ENCODE assay signal across 24 cellular contexts in genomic region chr10:131274133-131274880, GRCh38. TPM values are rescaled to one million over a fixed set of nuclear protein-coding genes. Genes with fewer than 3 reads are reported as not detected.
DNase-seq lines count a peak whose midpoint lies in the region; ATAC-seq and TF ChIP-seq lines count a peak whose summit lies in the region.
"Had no signal": no experiment of that assay in that cellular context is flagged by ENCODE, and none has a peak within 500 bp of the region (broad histone marks: within the 10 kb centered on the region; RNA-seq: fewer than 3 reads in every experiment).

No MANE protein-coding gene starts in this region.

- intact Hi-C loops in heart left ventricle (cut with DNase I) = no loop called here
- intact Hi-C loops in spleen (cut with DNase I; ENCODE audit: low total_unique reads) = no loop called here

- peak; percentile 50 for DNase-seq in right atrium auricular region (ENCODE audit: low spot score)
- DNase-seq in heart left ventricle = no peak
- DNase-seq in endodermal cell = peak; percentile 32
- DNase-seq in neuronal stem cell (ENCODE audit: low spot score) = no peak
- DNase-seq in spleen = peak; percentile 37
- DNase-seq in NCI-H2029 treated with DMSO at 0.1 percent for 48 hours (lab: John Stamatoyannopoulos, UW) = no peak
- DNase-seq: 8988T; ACHN; C1 segment of cervical spinal cord; Calu3; CD4-positive, alpha-beta memory T cell; COR-L47; DMS53; DMS79 treated with DMSO at 0.1 percent for 48 hours; GF-D8; GOT3; HFFc6 had no signal

- no peaks in the 10 kb centered on the region for H3K27me3 ChIP-seq in right atrium auricular region
- H3K27me3 ChIP-seq in heart left ventricle = peaks cover 0 to 51% (median 5%) of the 10 kb centered on the region in 9 donors
- H3K27me3 ChIP-seq in endodermal cell (ENCODE audit: control insufficient read depth, insufficient read depth, low read length, poor library complexity, severe bottlenecking) = no peaks in the 10 kb centered on the region
- H3K27me3 ChIP-seq in neuronal stem cell (ENCODE audit: control insufficient read depth in 3 of 3, insufficient read depth in 3 of 3, low read depth in 1 of 3, low read length in 3 of 3) = no peaks in the 10 kb centered on the region
- peaks cover 0 to 6% (median 0%) of the 10 kb centered on the region in 7 donors for H3K27me3 ChIP-seq in spleen (replicated peaks in 1 of 7)

- no peak overlapping the region for H3K4me2 ChIP-seq in neuronal stem cell (ENCODE audit: insufficient read depth, low read length, poor library complexity, severe bottlenecking)
- H3K4me2 ChIP-seq: A549 had no signal

- peak overlapping the region; percentile 44 for H3K18ac ChIP-seq in neuronal stem cell (ENCODE audit: low read length)

- H2BK12ac ChIP-seq in neuronal stem cell (ENCODE audit: low read length) = no peak overlapping the region

- ATAC-seq in heart left ventricle (no peak), GM18498 (IDR thresholded peaks at IDR 0.05; ENCODE audit: unreplicated experiment) (no peak), HG02870 (IDR thresholded peaks at IDR 0.05; ENCODE audit: unreplicated experiment) (no peak)
- ATAC-seq: A549 had no signal

- H3K9me3 ChIP-seq in right atrium auricular region (no peaks in the 10 kb centered on the region), heart left ventricle (no peaks in the 10 kb centered on the region), endodermal cell (ENCODE audit: control insufficient read depth, low read length) (no peaks in the 10 kb centered on the region), neuronal stem cell (replicated peaks in 1 of 2; ENCODE audit: control insufficient read depth in 2 of 2, insufficient read depth in 1 of 2, low read depth in 1 of 2, low read length in 2 of 2) (no peaks in the 10 kb centered on the region), spleen (no peaks in the 10 kb centered on the region)
- H3K9me3 ChIP-seq: A549, HAP-1 had no signal

- 86 to 90% (median 89%) methylated on average over 19 of the region's 19 CpGs for WGBS in heart left ventricle, 4 donors
- WGBS in endodermal cell (ENCODE audit: insufficient coverage in 1 of 2, insufficient read length in 1 of 2), 2 experiments = 89 to 96% methylated on average over 18 to 19 of the region's 19 CpGs
- WGBS in neuronal stem cell (ENCODE audit: extremely low coverage in 2 of 2, insufficient read length in 2 of 2, insufficient replicate concordance in 1 of 2), 2 donors = no CpG with 5 or more reads among the region's 19 CpGs
- 86 to 94% (median 87%) methylated on average over 18 to 19 of the region's 19 CpGs for WGBS in spleen, 5 donors

- H3K4me1 ChIP-seq in right atrium auricular region (no peaks in the 10 kb centered on the region), heart left ventricle (no peaks in the 10 kb centered on the region), endodermal cell (ENCODE audit: control insufficient read depth, insufficient read depth, low read length) (peaks cover 10% of the 10 kb centered on the region), neuronal stem cell (ENCODE audit: control insufficient read depth in 2 of 2, insufficient read depth in 1 of 2, low read depth in 1 of 2, low read length in 2 of 2) (no peaks in the 10 kb centered on the region), spleen (peaks cover 0 to 5% (median 0%) of the 10 kb centered on the region in 6 donors)
- H3K4me1 ChIP-seq: A549, HAP-1 had no signal

- H3K36me3 ChIP-seq in right atrium auricular region (no peaks in the 10 kb centered on the region), heart left ventricle (no peaks in the 10 kb centered on the region), endodermal cell (ENCODE audit: control insufficient read depth, insufficient read depth, low read length) (no peaks in the 10 kb centered on the region), neuronal stem cell (replicated peaks in 1 of 2; ENCODE audit: control insufficient read depth in 2 of 2, insufficient read depth in 2 of 2, low read length in 2 of 2) (no peaks in the 10 kb centered on the region), spleen (no peaks in the 10 kb centered on the region)
- H3K36me3 ChIP-seq: HAP-1 had no signal

- TF ChIP-seq POLR2A in heart left ventricle (IDR thresholded peaks at IDR 0.05) (no peak), spleen (IDR thresholded peaks at IDR 0.05) (no peak)

- no peak overlapping the region for H2BK15ac ChIP-seq in neuronal stem cell (ENCODE audit: low read length)

- no peak overlapping the region for H4K8ac ChIP-seq in neuronal stem cell (ENCODE audit: low read depth, low read length)

- no peak for TF ChIP-seq CTCF in right atrium auricular region (IDR thresholded peaks at IDR 0.05)
- TF ChIP-seq CTCF in heart left ventricle (IDR thresholded peaks at IDR 0.05) = no peak
- TF ChIP-seq CTCF in endodermal cell (conservative IDR thresholded peaks at IDR 0.05) = no peak
- no peak for TF ChIP-seq CTCF in spleen (IDR thresholded peaks at IDR 0.05 in 8 of 11, conservative IDR thresholded peaks at IDR 0.05 in 3 of 11)

- peaks cover 5% of the 10 kb centered on the region for H3K27me3 Mint-ChIP-seq in endodermal cell (ENCODE audit: insufficient read depth)
- H3K27me3 Mint-ChIP-seq: CD4-positive, alpha-beta memory T cell had no signal

- H3K9me3 Mint-ChIP-seq in endodermal cell = no peaks in the 10 kb centered on the region

- H3K27ac ChIP-seq in right atrium auricular region (no peak overlapping the region), heart left ventricle (no peak overlapping the region), endodermal cell (ENCODE audit: low read depth, low read length) (no peak overlapping the region), neuronal stem cell (replicated peaks; ENCODE audit: low read length) (no peak overlapping the region), spleen (no peak overlapping the region)
- H3K27ac ChIP-seq: A549 had no signal

- H3K36me3 Mint-ChIP-seq in endodermal cell (ENCODE audit: low read depth) = no peaks in the 10 kb centered on the region
- H3K36me3 Mint-ChIP-seq: CD4-positive, alpha-beta memory T cell had no signal

- H3K4me3 ChIP-seq in right atrium auricular region = no peak overlapping the region
- H3K4me3 ChIP-seq in heart left ventricle = no peak overlapping the region
- H3K4me3 ChIP-seq in endodermal cell (ENCODE audit: low read length) = no peak overlapping the region
- no peak overlapping the region for H3K4me3 ChIP-seq in neuronal stem cell (ENCODE audit: low read length in 2 of 2)
- no peak overlapping the region for H3K4me3 ChIP-seq in spleen
- H3K4me3 ChIP-seq: A549, HAP-1 had no signal

- H3K4ac ChIP-seq in neuronal stem cell (ENCODE audit: low read length) = no peak overlapping the region

- no peak overlapping the region for H2AK5ac ChIP-seq in neuronal stem cell (ENCODE audit: low read depth, low read length)

- peaks cover 1% of the 10 kb centered on the region for H3K79me1 ChIP-seq in neuronal stem cell (ENCODE audit: low read depth, low read length)

- H3K14ac ChIP-seq in neuronal stem cell (ENCODE audit: low read length) = peak overlapping the region; percentile 58

- peaks cover 32% of the 10 kb centered on the region for H3K4me1 Mint-ChIP-seq in endodermal cell
- H3K4me1 Mint-ChIP-seq: CD4-positive, alpha-beta memory T cell had no signal

- H3K9ac ChIP-seq in endodermal cell (ENCODE audit: extremely low read depth, low read length, poor library complexity, severe bottlenecking) (no peak overlapping the region), neuronal stem cell (ENCODE audit: low read depth, low read length, poor library complexity) (no peak overlapping the region)

- no peak overlapping the region for H2AFZ ChIP-seq in neuronal stem cell (ENCODE audit: low read length)

- H2BK5ac ChIP-seq in neuronal stem cell (ENCODE audit: low read length) = no peak overlapping the region

- no peak overlapping the region for H2BK120ac ChIP-seq in neuronal stem cell (ENCODE audit: low read depth, low read length)

- no peak overlapping the region for H3K27ac Mint-ChIP-seq in endodermal cell
- H3K27ac Mint-ChIP-seq: CD4-positive, alpha-beta memory T cell; HFFc6 had no signal

- H3K23ac ChIP-seq in neuronal stem cell (ENCODE audit: low read depth, low read length, poor library complexity) = no peak overlapping the region

- H4K91ac ChIP-seq in neuronal stem cell (ENCODE audit: low read depth, low read length, poor library complexity) = no peak overlapping the region

- H3K4me3 Mint-ChIP-seq in endodermal cell = no peak overlapping the region
- H3K4me3 Mint-ChIP-seq: CD4-positive, alpha-beta memory T cell; HFFc6 had no signal

RNA-seq across cellular contexts. Expression of gene TCERG1L, which starts 37.2 kb away (rescaled TPM):
- total RNA-seq in right atrium auricular region (under 1 TPM in 1 of 2 donors, not detected in 1; 0.12 TPM), heart left ventricle (under 1 TPM in 2 of 9 donors, not detected in 7; 0.11 to 0.25 TPM), endodermal cell (1 to 10 TPM; 1.6 to 4.5 TPM), spleen (1 to 10 TPM in 1 of 7 donors, under 1 TPM in 4, not detected in 2; 0.17 to 1.2 (median 0.38) TPM)
- polyA plus RNA-seq in heart left ventricle (not detected), spleen (under 1 TPM in 2 of 3 donors, not detected in 1; 0.03 to 0.11 TPM)
- 2.2 TPM for polyA plus RNA-seq in endodermal cell (2013, experiment 1 of 2)
- 1.7 TPM for polyA plus RNA-seq in endodermal cell (2013, experiment 2 of 2)
- 1.6 TPM for polyA plus RNA-seq in neuronal stem cell (2013, experiment 1 of 2)
- 1.3 TPM for polyA plus RNA-seq in neuronal stem cell (2013, experiment 2 of 2)
- total RNA-seq: Calu3; CD4-positive, alpha-beta memory T cell; Daoy; G401 had no signal
- polyA plus RNA-seq: A549; BJ; CD4-positive, alpha-beta memory T cell had no signal

Comparison
In these comparisons a context has a peak if more than half of its experiments do, and no peak if none do; other contexts are left out.
1. DNase-seq: peak in right atrium auricular region (single experiment), endodermal cell (single experiment) and spleen (single experiment); none in heart left ventricle (0 of 5), neuronal stem cell (single experiment) and NCI-H2029 treated with DMSO at 0.1 percent for 48 hours (single experiment).